ENCODE assay signal across 8 cellular contexts in genomic region chr15:69161878-69162213, GRCh38. TPM values are rescaled to one million over a fixed set of nuclear protein-coding genes. Genes with fewer than 3 reads are reported as not detected.
DNase-seq lines count a peak whose midpoint lies in the region; ATAC-seq, FAIRE-seq and TF ChIP-seq lines count a peak whose summit lies in the region.

No MANE protein-coding gene starts in this region.

- CTCF ChIA-PET in HepG2 (lab: Yijun Ruan, JAX; ENCODE audit: low intra/inter-chr PET ratio, low total read pairs): no interaction called here

- no peaks in the 10 kb centered on the region for H4K20me1 ChIP-seq in HepG2 (ENCODE audit: insufficient read depth, low read length)

- peak overlapping the region; percentile 81 for H3K27ac ChIP-seq in HepG2 (ENCODE audit: extremely low read length, insufficient read depth, low read length)
- H3K27ac ChIP-seq in testis: no peak overlapping the region

- peak overlapping the region; percentile 93 for H3K9ac ChIP-seq in HepG2 (ENCODE audit: insufficient read depth, low read depth, low read length)

- H3K4me1 ChIP-seq in HepG2 (ENCODE audit: insufficient read depth, low read length) (peaks cover 37% of the 10 kb centered on the region), testis (no peaks in the 10 kb centered on the region)

- TF ChIP-seq EP300 in HepG2 (IDR thresholded peaks at IDR 0.05; ENCODE audit: low read depth in 2 of 2, low read length in 2 of 2): no peak
- TF ChIP-seq EP300 in HepG2 (CRISPR knock-in tag; IDR thresholded peaks at IDR 0.05; ENCODE audit: borderline replicate concordance): no peak

- peak; percentile 39 for ATAC-seq in HepG2
- no peak for ATAC-seq in HG02870 (IDR thresholded peaks at IDR 0.05; ENCODE audit: unreplicated experiment)
- no peak for ATAC-seq in GM21367 (IDR thresholded peaks at IDR 0.05; ENCODE audit: unreplicated experiment)

- no peak for TF ChIP-seq RAD21 in HepG2 (CRISPR knock-in tag; IDR thresholded peaks at IDR 0.05)

- TF ChIP-seq POLR2A in HepG2 (IDR thresholded peaks at IDR 0.05; ENCODE audit: insufficient read depth in 1 of 2, low read depth in 2 of 2, low read length in 2 of 2) (no peak), testis (IDR thresholded peaks at IDR 0.05) (no peak)

- no peak for FAIRE-seq in HepG2 (lab: Jason Lieb, UNC)

- 2% methylated on average over 5 of the region's 5 CpGs for WGBS in HepG2 (ENCODE audit: low lambda C conversion rate)
- 5 to 11% methylated on average over 5 of the region's 5 CpGs for WGBS in testis, 2 donors

- no TSS peak for BruUV-seq in HepG2 (replicated peaks; lab: Mats Ljungman, UMichigan)

- in situ Hi-C loops in astrocyte of the cerebellum (cut with HindIII; ENCODE audit: low sequenced_read_pairs) (no loop called here), HepG2 (cut with HindIII; ENCODE audit: extremely low pct_ligation_motif_present, low pct_unique_long_range_greater_than_20kb) (loop anchor here (5.0 kb wide), 2 partner anchors 60 to 105 kb away; no protein-coding TSS in a partner anchor)

- peak overlapping the region; percentile 88 for H3K4me2 ChIP-seq in HepG2 (ENCODE audit: low read depth, low read length)

- POLR2A ChIA-PET in HepG2 (lab: Yijun Ruan, JAX): interaction anchor here (1.1 to 3.6 kb wide), 3 partner anchors 35 to 291 kb away, joined by 3 to 29 read pairs (median 16); partner anchors contain the start of gene RPLP1

- peaks cover 0 to 1% of the 10 kb centered on the region in 2 experiments; a peak in 3 of 5 replicates for H3K27me3 ChIP-seq in HepG2 (ENCODE audit: control insufficient read depth in 1 of 2, insufficient read depth in 2 of 2, low read length in 2 of 2)
- H3K27me3 ChIP-seq in testis: no peaks in the 10 kb centered on the region

- intact Hi-C loops in HepG2 (cut with micrococcal nuclease; ENCODE audit: unreplicated experiment) (loop anchor here (1.0 to 10.0 kb wide), 4 partner anchors 63 to 233 kb away; no protein-coding TSS in a partner anchor), testis (cut with DNase I; ENCODE audit: low total_unique reads) (no loop called here)

- H3K27ac Mint-ChIP-seq in T-helper 1 cell treated with Interleukin-12 subunit alpha and Interleukin-12 subunit beta and Interleukin-4 antibody, amounts not matched to agents 30 μg/mL and 1 μg/mL, for 36 hours: no peak overlapping the region

- H3K9me3 Mint-ChIP-seq in T-helper 1 cell treated with Interleukin-12 subunit alpha and Interleukin-12 subunit beta and Interleukin-4 antibody, amounts not matched to agents 30 μg/mL and 1 μg/mL, for 36 hours: no peaks in the 10 kb centered on the region

- H3K4me3 Mint-ChIP-seq in T-helper 1 cell treated with Interleukin-12 subunit alpha and Interleukin-12 subunit beta and Interleukin-4 antibody, amounts not matched to agents 30 μg/mL and 1 μg/mL, for 36 hours: peak overlapping the region; percentile 91

- H3K4me3 ChIP-seq in astrocyte of the cerebellum (ENCODE audit: low read depth, low read length) (peak overlapping the region; percentile 90), HepG2 (replicated peaks in 1 of 3; ENCODE audit: insufficient read depth in 1 of 3, low read depth in 2 of 3, low read length in 3 of 3) (peak overlapping the region; percentile 93 to 97 (median 94)), testis (peak overlapping the region; percentile 83 to 95)

- DNase-seq in T-helper 1 cell (no peak), astrocyte of the cerebellum (ENCODE audit: low read depth) (no peak), HepG2 (ENCODE audit: low spot score) (no peak), testis (no peak), putamen (ENCODE audit: low spot score) (no peak)

- H3K79me2 ChIP-seq in HepG2 (ENCODE audit: insufficient read depth, low read length): peaks cover 43% of the 10 kb centered on the region

- peaks cover 11% of the 10 kb centered on the region for H3K4me1 Mint-ChIP-seq in T-helper 1 cell treated with Interleukin-12 subunit alpha and Interleukin-12 subunit beta and Interleukin-4 antibody, amounts not matched to agents 30 μg/mL and 1 μg/mL, for 36 hours (ENCODE audit: low read depth)

- peaks cover 46% of the 10 kb centered on the region for H3K27me3 Mint-ChIP-seq in T-helper 1 cell treated with Interleukin-12 subunit alpha and Interleukin-12 subunit beta and Interleukin-4 antibody, amounts not matched to agents 30 μg/mL and 1 μg/mL, for 36 hours (ENCODE audit: low read depth)

- H3K36me3 ChIP-seq in HepG2 (replicated peaks in 1 of 2; ENCODE audit: control insufficient read depth in 1 of 2, insufficient read depth in 2 of 2, low read length in 2 of 2) (no peaks in the 10 kb centered on the region), testis (ENCODE audit: low read depth, missing control alignments) (no peaks in the 10 kb centered on the region)

- no peaks in the 10 kb centered on the region for H3K36me3 Mint-ChIP-seq in T-helper 1 cell treated with Interleukin-12 subunit alpha and Interleukin-12 subunit beta and Interleukin-4 antibody, amounts not matched to agents 30 μg/mL and 1 μg/mL, for 36 hours (ENCODE audit: low read depth)

- no peak overlapping the region for H2AFZ ChIP-seq in HepG2 (ENCODE audit: low read length)

- no peak for TF ChIP-seq CTCF in astrocyte of the cerebellum (IDR thresholded peaks at IDR 0.05; ENCODE audit: low read depth, low read length, missing control alignments)
- no peak for TF ChIP-seq CTCF in HepG2 (CRISPR knock-in tag; IDR thresholded peaks at IDR 0.05)
- TF ChIP-seq CTCF in testis (IDR thresholded peaks at IDR 0.05): no peak

- H3K9me3 ChIP-seq in HepG2 (ENCODE audit: low read length) (no peaks in the 10 kb centered on the region), testis (no peaks in the 10 kb centered on the region)

TF ChIP-seq in HepG2, 621 proteins besides CTCF, POLR2A, EP300 and RAD21:
- TF ChIP-seq HBP1 (CRISPR knock-in tag; IDR thresholded peaks at IDR 0.05; ENCODE audit: low read depth) (no peak), KLF6 (CRISPR knock-in tag; IDR thresholded peaks at IDR 0.05) (no peak)

RNA-seq across cellular contexts. Expression of gene GLCE, which starts 1.4 kb away (rescaled TPM):
- 11.0 and 12.9 TPM in 2 replicates for total RNA-seq in HepG2 (2016; rRNA removed; fragmentation: Illumina TruSeq; extraction: Trizol)
- total RNA-seq in HepG2 (2016; cell fraction: cytosol; rRNA removed; fragmentation: Illumina TruSeq; extraction: Trizol; ENCODE audit: low read depth): 7.1 and 9.3 TPM in 2 replicates
- 10.3 and 12.5 TPM in 2 replicates for total RNA-seq in HepG2 (2016; cell fraction: insoluble cytoplasmic fraction; rRNA removed; fragmentation: Illumina TruSeq; extraction: Trizol)
- total RNA-seq in HepG2 (2016; cell fraction: membrane; rRNA removed; fragmentation: Illumina TruSeq; extraction: Trizol): 8.0 and 10.0 TPM in 2 replicates
- total RNA-seq in HepG2 (2016; cell fraction: nucleus; rRNA removed; fragmentation: Illumina TruSeq; extraction: Trizol): 14.9 and 15.9 TPM in 2 replicates
- polyA plus RNA-seq in HepG2 (2011; rRNA removed): 21.4 and 23.4 TPM in 2 replicates
- 10.4 and 19.7 TPM in 2 replicates for polyA plus RNA-seq in HepG2 (2011; cell fraction: cytosol; rRNA removed)
- polyA plus RNA-seq in HepG2 (2011; cell fraction: nucleus; rRNA removed): 10.7 and 13.6 TPM in 2 replicates
- 13.7 TPM in 2 replicates for polyA plus RNA-seq in HepG2 (2012)
- 3.3 and 5.1 TPM in 2 replicates for polyA plus RNA-seq in HepG2 (2016; cell fraction: cytosol; fragmentation: Illumina TruSeq; extraction: Trizol; ENCODE audit: low read depth)
- 9.0 and 10.0 TPM in 2 replicates for polyA plus RNA-seq in HepG2 (2016; cell fraction: insoluble cytoplasmic fraction; fragmentation: Illumina TruSeq; extraction: Trizol; ENCODE audit: low read depth)
- polyA plus RNA-seq in HepG2 (2016; cell fraction: membrane; fragmentation: Illumina TruSeq; extraction: Trizol; ENCODE audit: low read depth): 3.6 and 6.6 TPM in 2 replicates
- polyA plus RNA-seq in HepG2 (2016; cell fraction: nucleus; fragmentation: Illumina TruSeq; extraction: Trizol; ENCODE audit: insufficient read depth, low read depth): 14.1 and 14.8 TPM in 2 replicates
- 10.1 and 13.0 TPM in 2 replicates for polyA minus RNA-seq in HepG2 (2011; rRNA and poly(A)+ RNA removed; ENCODE audit: low replicate concordance)
- polyA minus RNA-seq in HepG2 (2011; cell fraction: cytosol; rRNA and poly(A)+ RNA removed): 25.0 and 28.1 TPM in 2 replicates
- 38.9 and 47.0 TPM in 2 replicates for polyA minus RNA-seq in HepG2 (2011; cell fraction: nucleus; rRNA and poly(A)+ RNA removed)
- total RNA-seq in testis: 10 to 100 TPM; 15.5 to 18.0 TPM
- 10.2 TPM for polyA plus RNA-seq in testis (ENCODE audit: insufficient read depth, low read depth, low replicate concordance)
